ENCODE assay signal across 1 cellular context in genomic region chr22:19806213-19807160, GRCh38.
TF ChIP-seq lines count a peak whose summit lies in the region.

No MANE protein-coding gene starts in this region.

TF ChIP-seq in H1, 55 proteins besides CTCF, POLR2A, EP300 and RAD21 (continued from another document):
- TF ChIP-seq CHD7 (IDR thresholded peaks at IDR 0.05; ENCODE audit: insufficient replicate concordance, low read length) (no peak), CTBP2 (IDR thresholded peaks at IDR 0.05; ENCODE audit: borderline replicate concordance, insufficient read depth, insufficient read length, low read length) (no peak), HDAC2 (IDR thresholded peaks at IDR 0.05; ENCODE audit: borderline replicate concordance in 1 of 2, low read depth in 2 of 2, low read length in 2 of 2) (no peak)
TF ChIP-seq in H1: peak in this region for 0.
